ENCODE assay signal across 12 cellular contexts in the genomic region with DNA sequence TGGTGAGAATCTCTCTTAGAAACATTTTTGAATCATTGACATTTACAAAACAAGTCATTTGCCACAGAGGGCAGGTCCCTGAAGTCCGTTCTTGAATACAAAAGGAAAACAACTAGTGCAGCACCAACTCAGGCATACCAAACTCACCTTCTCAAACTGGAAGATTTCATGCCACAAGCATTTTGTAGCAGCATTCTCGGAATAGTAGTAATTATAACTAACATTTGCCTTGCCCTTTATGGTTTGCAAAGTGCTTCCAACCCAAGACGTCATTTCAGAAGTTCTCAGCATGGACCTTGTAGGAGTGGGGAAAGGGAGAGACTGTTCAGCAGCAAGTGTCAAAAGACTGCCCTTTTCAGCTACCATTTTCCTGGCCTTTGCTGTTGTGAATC.
DNase-seq lines count a peak whose midpoint lies in the region; ATAC-seq and TF ChIP-seq lines count a peak whose summit lies in the region.
"Had no signal": no experiment of that assay in that cellular context is flagged by ENCODE, and none has a peak within 500 bp of the region (broad histone marks: within the 10 kb centered on the region; RNA-seq: fewer than 3 reads in every experiment).

No MANE protein-coding gene starts in this region.

- H4K5ac ChIP-seq in mesendoderm (ENCODE audit: low read length) = no peak overlapping the region

- H2AK5ac ChIP-seq in mesendoderm (ENCODE audit: low read length) = no peak overlapping the region

- H2BK5ac ChIP-seq in mesendoderm (ENCODE audit: low read length) = peak overlapping the region; percentile 5

- H3K4me1 ChIP-seq in colonic mucosa (no peaks in the 10 kb centered on the region), mesendoderm (ENCODE audit: control insufficient read depth, low read depth, low read length) (peaks cover 6% of the 10 kb centered on the region)

- H3K4me1 Mint-ChIP-seq in type B pancreatic cell (ENCODE audit: unreplicated experiment) = peaks cover 18% of the 10 kb centered on the region
- H3K4me1 Mint-ChIP-seq: central memory CD8-positive, alpha-beta T cell had no signal

- H3K9ac ChIP-seq in colonic mucosa (ENCODE audit: low read depth in 2 of 2, low read length in 2 of 2) (no peak overlapping the region), mesendoderm (ENCODE audit: low read length) (no peak overlapping the region)

- intact Hi-C loops in colonic mucosa (cut with DNase I) = no loop called here

- H3K4me3 Mint-ChIP-seq in type B pancreatic cell = peak overlapping the region; percentile 40
- H3K4me3 Mint-ChIP-seq: central memory CD8-positive, alpha-beta T cell had no signal

- H3K79me2 ChIP-seq in mesendoderm (ENCODE audit: control insufficient read depth, insufficient read depth, low read length) = no peaks in the 10 kb centered on the region

- H3K18ac ChIP-seq in mesendoderm (ENCODE audit: low read length) = no peak overlapping the region

- H3K36me3 Mint-ChIP-seq in type B pancreatic cell = no peaks in the 10 kb centered on the region

- H3K9me3 Mint-ChIP-seq in type B pancreatic cell = peaks cover 4% of the 10 kb centered on the region

- peak overlapping the region; percentile 54 for H3K27ac Mint-ChIP-seq in type B pancreatic cell

- no peak overlapping the region for H3K4me2 ChIP-seq in mesendoderm (ENCODE audit: low read length)

- H3K56ac ChIP-seq in mesendoderm (ENCODE audit: low read length) = no peak overlapping the region

- no peak overlapping the region for H3K4me3 ChIP-seq in colonic mucosa
- no peak overlapping the region for H3K4me3 ChIP-seq in mesendoderm (ENCODE audit: low read length)

- peak in 2 of 3 experiments; percentile 24 to 44 for DNase-seq in NCI-H1417 (lab: John Stamatoyannopoulos, UW)
- no peak for DNase-seq in NCI-H1417 treated with DMSO at 0.1 percent for 48 hours (lab: John Stamatoyannopoulos, UW)
- DNase-seq in colonic mucosa = no peak
- DNase-seq in mesendoderm = peak; percentile 46
- DNase-seq in type B pancreatic cell (ENCODE audit: extremely low spot score, unreplicated experiment) = no peak
- DNase-seq in NCI-H1694 treated with DMSO at 0.1 percent for 48 hours (lab: John Stamatoyannopoulos, UW) = no peak
- DNase-seq: kidney glomerular epithelial cell, NCI-H1048, OCI-M1 had no signal

- no peak overlapping the region for H3K4ac ChIP-seq in mesendoderm (ENCODE audit: low read depth, low read length)

- TF ChIP-seq CTCF in colonic mucosa (IDR thresholded peaks at IDR 0.05) (no peak), type B pancreatic cell (conservative IDR thresholded peaks at IDR 0.05) (no peak)

- H3K27ac ChIP-seq in colonic mucosa (peak overlapping the region; percentile 42), mesendoderm (ENCODE audit: low read depth, low read length) (no peak overlapping the region)

- no peaks in the 10 kb centered on the region for H3K9me3 ChIP-seq in colonic mucosa

- no peaks in the 10 kb centered on the region for H3K27me3 Mint-ChIP-seq in type B pancreatic cell
- H3K27me3 Mint-ChIP-seq: central memory CD8-positive, alpha-beta T cell had no signal

- no peak overlapping the region for H2BK120ac ChIP-seq in mesendoderm (ENCODE audit: low read depth, low read length)

- no peak overlapping the region for H4K8ac ChIP-seq in mesendoderm (ENCODE audit: low read depth, low read length)

- H3K27me3 ChIP-seq in colonic mucosa = no peaks in the 10 kb centered on the region
- no peaks in the 10 kb centered on the region for H3K27me3 ChIP-seq in mesendoderm (ENCODE audit: insufficient read depth, low read length, poor library complexity)

- H3K23ac ChIP-seq in mesendoderm (ENCODE audit: low read length) = no peak overlapping the region

- no peaks in the 10 kb centered on the region for H3K79me1 ChIP-seq in mesendoderm (ENCODE audit: low read length)

- no CpG with 5 or more reads among the region's 3 CpGs for WGBS in mesendoderm (ENCODE audit: extremely low coverage, insufficient coverage, low lambda C conversion rate)

- H3K36me3 ChIP-seq in colonic mucosa (no peaks in the 10 kb centered on the region), mesendoderm (ENCODE audit: control insufficient read depth, insufficient read depth, low read length) (no peaks in the 10 kb centered on the region)

- ATAC-seq in GM21390 (IDR thresholded peaks at IDR 0.05; ENCODE audit: unreplicated experiment) (no peak), GM19324 (IDR thresholded peaks at IDR 0.05; ENCODE audit: low FRiP score, unreplicated experiment) (no peak)

- no peak overlapping the region for H2BK15ac ChIP-seq in mesendoderm (replicated peaks; ENCODE audit: low read depth)

Comparison
In these comparisons a context has a peak if more than half of its experiments do, and no peak if none do; other contexts are left out.
1. DNase-seq: peak in NCI-H1417 (2 of 3) and mesendoderm (single experiment); none in NCI-H1417 treated with DMSO at 0.1 percent for 48 hours (single experiment), colonic mucosa (single experiment), type B pancreatic cell (single experiment) and NCI-H1694 treated with DMSO at 0.1 percent for 48 hours (single experiment).